ENCODE assay signal across 8 cellular contexts in the genomic region with DNA sequence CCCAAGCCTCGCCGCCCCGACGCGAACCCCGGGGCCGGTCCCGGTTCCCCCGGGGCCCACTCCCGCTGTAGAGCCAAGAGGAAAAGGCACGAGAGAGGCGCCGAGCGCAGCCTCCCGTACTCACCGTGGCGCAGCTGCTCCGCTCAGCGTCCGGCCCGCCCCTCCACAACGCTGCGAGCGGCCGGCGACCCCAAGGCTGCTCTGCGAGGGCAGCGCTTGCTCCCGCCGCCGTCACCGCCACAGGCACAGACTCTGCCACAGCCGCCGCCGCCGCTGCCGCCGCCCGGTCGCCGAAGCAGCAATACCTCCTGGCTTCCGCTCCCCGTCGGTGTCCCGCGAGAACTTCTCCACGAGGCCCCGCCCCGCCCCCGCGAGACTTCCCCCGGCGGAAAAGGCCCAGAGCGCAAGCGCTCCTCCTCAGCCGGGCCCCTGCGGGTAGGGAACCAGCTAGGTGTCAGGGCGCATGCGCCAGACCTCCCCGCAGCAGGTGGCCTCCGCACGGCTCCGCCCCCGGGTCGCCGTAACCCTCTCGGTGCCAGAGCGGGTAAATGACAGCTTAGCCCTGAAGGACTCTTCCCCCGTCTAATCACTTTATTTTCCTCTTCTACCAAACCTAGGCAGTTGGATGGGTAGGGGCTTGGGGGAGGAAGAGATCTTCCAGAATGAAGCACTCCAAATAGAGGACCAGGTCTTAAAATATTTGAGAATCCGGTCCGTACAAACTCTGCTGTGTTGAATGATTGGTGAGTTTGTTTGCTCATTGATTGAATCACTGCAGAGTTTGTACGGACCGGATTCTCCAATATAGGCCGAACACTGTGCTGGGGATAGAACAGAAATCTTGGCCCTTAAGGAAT. TPM values are rescaled to one million over a fixed set of nuclear protein-coding genes. Genes with fewer than 3 reads are reported as not detected.
DNase-seq lines count a peak whose midpoint lies in the region; ATAC-seq and TF ChIP-seq lines count a peak whose summit lies in the region.

Gene GRB2 (minus strand): TSS at position 314 of the 857 bp plus-strand sequence. CDS start 12,050 bp downstream, outside the sequence.

- POLR2A ChIA-PET in AG04450 (lab: Yijun Ruan, JAX): interaction anchor here (0.5 to 2.0 kb wide), 11 partner anchors 12 to 172 kb away, joined by 3 to 13 read pairs (median 6); partner anchors contain the start of genes GGA3, MIF4GD, MRPS7 and SLC25A19

- CTCF ChIA-PET in AG04450 (lab: Charles Lee): interaction anchor here (0.6 to 1.7 kb wide), 8 partner anchors 8 to 146 kb away, joined by 3 to 8 read pairs (median 3); partner anchors contain the start of genes MIF4GD, SLC25A19 and TSEN54

- TF ChIP-seq CTCF in AG04450 (IDR thresholded peaks at IDR 0.05; ENCODE audit: low read depth, low read length) (no peak), spleen (IDR thresholded peaks at IDR 0.05 in 8 of 11, conservative IDR thresholded peaks at IDR 0.05 in 3 of 11) (peak in 6 of 11 experiments; percentile 4 to 66 (median 54))

- WGBS in spleen, 5 donors: 0 to 1% (median 1%) methylated on average over 50 to 74 of the region's 74 CpGs

- TF ChIP-seq POLR2A in spleen (IDR thresholded peaks at IDR 0.05): peak; percentile 76 to 89 (median 81)

- peak; percentile 89 for DNase-seq in AG04450 (ENCODE audit: low read depth, low spot score)
- peak; percentile 92 to 98 for DNase-seq in NCI-H446 (lab: John Stamatoyannopoulos, UW)
- DNase-seq in activated CD4-positive, CD25-positive, alpha-beta regulatory T cell treated with anti-CD3 and anti-CD28 coated beads, Interleukin-2, amount 50 U/mL, for 16 hours (ENCODE audit: low read depth, low spot score): peak; percentile 99
- DNase-seq in central memory CD4-positive, alpha-beta T cell: peak; percentile 100
- peak; percentile 94 for DNase-seq in inferior parietal cortex (ENCODE audit: extremely low spot score)
- DNase-seq in spleen: peak; percentile 100

- peaks cover 33 to 63% (median 47%) of the 10 kb centered on the region in 6 donors for H3K4me1 ChIP-seq in spleen

- H3K36me3 ChIP-seq in spleen: peaks cover 0 to 3% (median 0%) of the 10 kb centered on the region in 6 donors

- intact Hi-C loops in spleen (cut with DNase I; ENCODE audit: low total_unique reads): no loop called here

- ATAC-seq in GM19025 (IDR thresholded peaks at IDR 0.05; ENCODE audit: low read depth, unreplicated experiment): peak; percentile 71
- ATAC-seq in HG03280 (IDR thresholded peaks at IDR 0.05; ENCODE audit: unreplicated experiment): peak; percentile 84

- peak within 1 kb of the TSS; percentile 65 for H3K27ac ChIP-seq in AG04450 (ENCODE audit: low read depth, low read length)
- H3K27ac ChIP-seq in spleen: peak within 1 kb of the TSS; percentile 97 to 100 (median 98)

- H3K9me3 ChIP-seq in AG04450 (ENCODE audit: control insufficient read depth, insufficient read depth, low read length): peaks cover 4% of the 10 kb centered on the region; the same call in 1 of the 2 replicates
- no peaks in the 10 kb centered on the region for H3K9me3 ChIP-seq in spleen

- H3K27me3 ChIP-seq in AG04450 (ENCODE audit: control insufficient read depth, insufficient read depth, low read length): peaks cover 2% of the 10 kb centered on the region
- H3K27me3 ChIP-seq in spleen (replicated peaks in 1 of 7): no peaks in the 10 kb centered on the region

- H3K4me3 ChIP-seq in AG04450 (ENCODE audit: low read depth, low read length) (peak within 1 kb of the TSS; percentile 93), spleen (peak within 1 kb of the TSS; percentile 78 to 99 (median 97))

RNA-seq across cellular contexts. Expression of gene GRB2, which starts in this region (rescaled TPM):
- polyA plus RNA-seq in AG04450 (2011; rRNA removed): 53.9 and 63.8 TPM in 2 replicates
- polyA minus RNA-seq in AG04450 (2011; rRNA and poly(A)+ RNA removed): 23.5 and 26.7 TPM in 2 replicates
- total RNA-seq in spleen: 100 to 1,000 TPM; 180 to 352 (median 238) TPM
- polyA plus RNA-seq in spleen: 100 to 1,000 TPM in 1 of 3 donors, 10 to 100 TPM in 2; 66.8 to 117 (median 85.2) TPM

Comparison
In these comparisons a context has a peak if more than half of its experiments do, and no peak if none do; other contexts are left out.
1. Peak in every context shown above with its lines: DNase-seq, ATAC-seq, H3K4me3 ChIP-seq and H3K27ac ChIP-seq.